Comparison of ENCODE assay signal across 20 cellular contexts in the genomic region with DNA sequence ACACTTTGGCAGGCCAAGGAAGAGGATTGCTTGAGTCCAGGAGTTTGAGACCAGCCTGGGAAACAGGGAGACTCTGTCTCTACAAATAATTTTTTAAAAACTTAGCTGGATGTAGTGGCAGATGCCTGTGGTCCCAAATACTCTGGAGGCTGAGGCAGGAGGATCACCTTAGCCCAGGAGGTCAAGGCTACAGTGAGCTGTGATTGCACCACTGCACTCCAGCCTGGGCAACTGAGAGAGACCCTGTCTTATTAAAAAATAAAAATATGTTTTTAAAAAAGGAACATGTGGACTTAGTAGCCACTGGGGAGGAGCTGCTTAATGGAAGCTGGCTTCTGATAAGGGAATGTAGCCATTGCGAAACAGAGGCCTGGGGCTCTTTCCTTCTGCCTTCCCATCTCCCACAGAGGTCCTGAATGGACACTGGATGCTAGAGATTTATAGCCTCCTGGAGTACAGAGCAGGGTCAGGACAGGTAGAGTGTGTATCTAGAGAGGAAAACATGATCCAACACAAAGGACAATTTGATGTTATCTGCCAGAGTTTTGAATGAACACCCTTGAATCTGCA. TPM values are rescaled to one million over a fixed set of nuclear protein-coding genes. Genes with fewer than 3 reads are reported as not detected.
"Had no signal": no experiment of that assay in that cellular context is flagged by ENCODE, and none has a peak within 500 bp of the region (broad histone marks: within the 10 kb centered on the region; RNA-seq: fewer than 3 reads in every experiment).

No MANE protein-coding gene starts in this region.

- H3K4me1 ChIP-seq: left lung had no signal

- H3K4me3 Mint-ChIP-seq: activated CD4-positive, alpha-beta T cell treated with anti-CD3 and anti-CD28 coated beads, Interleukin-2, amount 10 ng/mL, durations not matched to agents 7 days and 5 days; activated naive CD8-positive, alpha-beta T cell treated with anti-CD3 and anti-CD28 coated beads, Interleukin-2, amount 50 U/mL, for 24 hours; natural killer cell; type B pancreatic cell had no signal

- H3K36me3 ChIP-seq: left lung had no signal

- H3K36me3 Mint-ChIP-seq: natural killer cell, type B pancreatic cell had no signal

- H3K27me3 ChIP-seq: left lung had no signal

- H3K27ac Mint-ChIP-seq: activated CD4-positive, alpha-beta T cell treated with anti-CD3 and anti-CD28 coated beads, Interleukin-2, amount 10 ng/mL, durations not matched to agents 7 days and 5 days; activated naive CD8-positive, alpha-beta T cell treated with anti-CD3 and anti-CD28 coated beads, Interleukin-2, amount 50 U/mL, for 24 hours; natural killer cell; type B pancreatic cell had no signal

- FAIRE-seq: astrocyte, kidney, small intestine had no signal

- H3K27me3 Mint-ChIP-seq: activated CD4-positive, alpha-beta T cell treated with anti-CD3 and anti-CD28 coated beads, Interleukin-2, amount 10 ng/mL, durations not matched to agents 7 days and 5 days had no signal

- H3K9me3 Mint-ChIP-seq: natural killer cell, type B pancreatic cell had no signal

- H3K27ac ChIP-seq: left lung had no signal

- DNase-seq: activated CD4-positive, alpha-beta T cell treated with anti-CD3 and anti-CD28 coated beads, Interleukin-2, amount 10 ng/mL, durations not matched to agents 7 days and 5 days; activated CD8-positive, alpha-beta memory T cell treated with anti-CD3 and anti-CD28 coated beads, Interleukin-2, amount 50 U/mL, for 48 hours; activated naive CD4-positive, alpha-beta T cell treated with Interleukin-2 at 50 U/mL for 16 hours; activated naive CD8-positive, alpha-beta T cell treated with anti-CD3 and anti-CD28 coated beads, Interleukin-2, amount 50 U/mL, for 24 hours; hypothalamus; kidney; left lung; mesenchymal stem cell; natural killer cell; right cardiac atrium; small intestine; stimulated activated CD4-positive, alpha-beta T cell treated with anti-CD3 and anti-CD28 coated beads, Interleukin-4, amount 100 ng/mL, for 4 hours; stimulated activated CD8-positive, alpha-beta memory T cell treated with anti-CD3 and anti-CD28 coated beads, Interleukin-4, amount 100 ng/mL, for 48 hours; stimulated activated naive CD4-positive, alpha-beta T cell treated with Interleukin-2 at 50 U/mL for 16 hours; SW 1271 had no signal

- H3K4me1 Mint-ChIP-seq: activated naive CD8-positive, alpha-beta T cell treated with anti-CD3 and anti-CD28 coated beads, Interleukin-2, amount 50 U/mL, for 24 hours; natural killer cell had no signal

- H3K4me3 ChIP-seq: left lung had no signal

RNA-seq across cellular contexts. Expression of a gene that starts 45.7 kb away (rescaled TPM):
- total RNA-seq: astrocyte, chondrocyte, dermis microvascular lymphatic vessel endothelial cell, kidney, posterior vena cava, right cardiac atrium had no signal
- polyA plus RNA-seq: right cardiac atrium, small intestine had no signal
